In the genomic region with DNA sequence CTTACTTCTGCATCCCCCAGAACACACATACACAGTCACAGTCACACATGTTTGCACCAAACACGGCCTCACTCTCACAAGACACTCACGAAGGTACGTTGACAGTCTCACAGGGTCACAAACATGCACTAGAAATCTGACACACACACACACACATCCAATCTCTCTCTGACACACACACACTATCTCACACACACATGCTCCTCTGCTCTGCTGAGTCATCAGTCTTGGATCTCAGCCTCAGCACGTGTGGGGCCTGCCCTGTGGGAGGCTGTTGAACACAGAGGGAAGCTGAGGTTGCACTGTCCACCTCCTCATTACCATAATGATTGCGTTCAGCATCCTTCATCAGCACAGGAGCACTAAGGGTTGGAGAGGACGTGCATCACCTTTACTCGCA, we compare ENCODE assay signal across 14 cellular contexts.
DNase-seq lines count a peak whose midpoint lies in the region; ATAC-seq and TF ChIP-seq lines count a peak whose summit lies in the region.
"Had no signal": no experiment of that assay in that cellular context is flagged by ENCODE, and none has a peak within 500 bp of the region (broad histone marks: within the 10 kb centered on the region; RNA-seq: fewer than 3 reads in every experiment).

No MANE protein-coding gene starts in this region.

- POLR2A ChIA-PET in HEK293 (lab: Yijun Ruan, JAX) (no interaction called here), WTC11 (lab: Charles Lee) (no interaction called here)

- no peaks in the 10 kb centered on the region for H3K36me3 ChIP-seq in HEK293 (ENCODE audit: control insufficient read depth in 2 of 2, insufficient read depth in 1 of 2, low read length in 2 of 2)
- H3K36me3 ChIP-seq: heart left ventricle had no signal

- H3K4me3 Mint-ChIP-seq in WTC11, result no peak overlapping the region
- H3K4me3 Mint-ChIP-seq in activated CD4-positive, alpha-beta T cell treated with anti-CD3 and anti-CD28 coated beads, Interleukin-2, amount 10 ng/mL, durations not matched to agents 24 days and 14 days, result no peak overlapping the region

- H3K36me3 Mint-ChIP-seq in WTC11, result no peaks in the 10 kb centered on the region
- no peaks in the 10 kb centered on the region for H3K36me3 Mint-ChIP-seq in activated CD4-positive, alpha-beta T cell treated with anti-CD3 and anti-CD28 coated beads, Interleukin-2, amount 10 ng/mL, durations not matched to agents 24 days and 14 days (ENCODE audit: low read depth)

- peaks cover 11% of the 10 kb centered on the region for H3K27me3 Mint-ChIP-seq in WTC11 (ENCODE audit: low read depth)
- H3K27me3 Mint-ChIP-seq in activated CD4-positive, alpha-beta T cell treated with anti-CD3 and anti-CD28 coated beads, Interleukin-2, amount 10 ng/mL, durations not matched to agents 24 days and 14 days, result no peaks in the 10 kb centered on the region

- H3K4me1 Mint-ChIP-seq in WTC11, result peaks cover 35% of the 10 kb centered on the region
- H3K4me1 Mint-ChIP-seq in activated CD4-positive, alpha-beta T cell treated with anti-CD3 and anti-CD28 coated beads, Interleukin-2, amount 10 ng/mL, durations not matched to agents 24 days and 14 days, result no peaks in the 10 kb centered on the region

- H3K4me3 ChIP-seq in HEK293 (ENCODE audit: low read depth, low read length), result no peak overlapping the region
- H3K4me3 ChIP-seq: heart left ventricle had no signal

- no peaks in the 10 kb centered on the region for H3K9me3 ChIP-seq in HEK293 (ENCODE audit: control insufficient read depth, insufficient read depth, low read depth, low read length)
- H3K9me3 ChIP-seq: Caco-2, heart left ventricle had no signal

- H3K27ac ChIP-seq in HEK293 (ENCODE audit: extremely low read depth, low read depth, low read length), result no peak overlapping the region
- H3K27ac ChIP-seq: heart left ventricle, HL-60 had no signal

- CTCF ChIA-PET in HEK293 (lab: Yijun Ruan, JAX) (no interaction called here), WTC11 (lab: Charles Lee) (interaction anchor here (2.1 kb wide), 1 partner anchor 130 kb away, joined by 5 read pairs; no protein-coding TSS in a partner anchor)

- no peaks in the 10 kb centered on the region for H3K4me1 ChIP-seq in HEK293 (ENCODE audit: control insufficient read depth, insufficient read depth, low read length)
- H3K4me1 ChIP-seq: Caco-2, heart left ventricle had no signal

- intact Hi-C loops in activated CD4-positive, alpha-beta T cell treated with anti-CD3 and anti-CD28 coated beads, Interleukin-2, amount 10 ng/mL, durations not matched to agents 24 days and 14 days (cut with micrococcal nuclease), result no loop called here

- H3K27ac Mint-ChIP-seq in WTC11, result no peak overlapping the region
- no peak overlapping the region for H3K27ac Mint-ChIP-seq in activated CD4-positive, alpha-beta T cell treated with anti-CD3 and anti-CD28 coated beads, Interleukin-2, amount 10 ng/mL, durations not matched to agents 24 days and 14 days

- ATAC-seq in WTC11, result no peak

- H3K9me3 Mint-ChIP-seq in WTC11, result no peaks in the 10 kb centered on the region
- no peaks in the 10 kb centered on the region for H3K9me3 Mint-ChIP-seq in activated CD4-positive, alpha-beta T cell treated with anti-CD3 and anti-CD28 coated beads, Interleukin-2, amount 10 ng/mL, durations not matched to agents 24 days and 14 days

- DNase-seq in A172 (ENCODE audit: low spot score) (peak; percentile 6), WTC11 (ENCODE audit: low spot score) (no peak), left kidney (ENCODE audit: low read depth, low spot score) (peak; percentile 39), NCI-H1105 treated with DMSO at 0.1 percent for 48 hours (lab: John Stamatoyannopoulos, UW) (no peak), NOMO-1 (lab: John Stamatoyannopoulos, UW; ENCODE audit: unreplicated experiment in 2 of 2) (no peak), middle frontal gyrus (ENCODE audit: extremely low spot score, low spot score) (no peak)
- DNase-seq in activated CD4-positive, alpha-beta T cell treated with anti-CD3 and anti-CD28 coated beads, Interleukin-2, amount 10 ng/mL, durations not matched to agents 24 days and 14 days, result no peak
- DNase-seq: activated T-cell treated with anti-CD3 and anti-CD28 coated beads, Interleukin-2, amount 50 U/mL, for 48 hours; Caco-2; heart left ventricle; NCI-H2081 treated with DMSO at 0.1 percent for 48 hours; SIG-M5 had no signal

- TF ChIP-seq CTCF in HEK293 (tag by site-specific recombination; IDR thresholded peaks at IDR 0.05) (no peak), WTC11 (IDR thresholded peaks at IDR 0.05) (no peak)

TF ChIP-seq in HEK293, 187 proteins besides CTCF, POLR2A, EP300 and RAD21:
- TF ChIP-seq ZFHX2 (tag by site-specific recombination; conservative IDR thresholded peaks at IDR 0.05) (0 out of 2 replicates have a peak, but pooled peaks have one; percentile 12), ZNF169 (tag by site-specific recombination; IDR thresholded peaks at IDR 0.05) (no peak)
TF ChIP-seq in HEK293: peak in this region for 1.

TF ChIP-seq in WTC11, 78 proteins besides CTCF, POLR2A, EP300 and RAD21:
- 0 out of 2 replicates have a peak, but pooled peaks have one; percentile 20 for TF ChIP-seq NFE2L1 (CRISPR knock-in tag; IDR thresholded peaks at IDR 0.05)
- TF ChIP-seq, protein P1, sequence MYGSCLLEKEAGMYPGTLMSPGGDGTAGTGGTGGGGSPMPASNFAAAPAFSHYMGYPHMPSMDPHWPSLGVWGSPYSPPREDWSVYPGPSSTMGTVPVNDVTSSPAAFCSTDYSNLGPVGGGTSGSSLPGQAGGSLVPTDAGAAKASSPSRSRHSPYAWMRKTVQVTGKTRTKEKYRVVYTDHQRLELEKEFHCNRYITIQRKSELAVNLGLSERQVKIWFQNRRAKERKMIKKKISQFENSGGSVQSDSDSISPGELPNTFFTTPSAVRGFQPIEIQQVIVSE (CRISPR knock-in tag; IDR thresholded peaks at IDR 0.05; ENCODE audit: borderline replicate concordance), result no peak
- TF ChIP-seq ZNF263 (CRISPR knock-in tag; IDR thresholded peaks at IDR 0.05; ENCODE audit: low read depth), result no peak

Comparison
In these comparisons a context has a peak if more than half of its experiments do, and no peak if none do; other contexts are left out.
1. DNase-seq: peak in A172 (single experiment) and left kidney (single experiment); none in WTC11 (single experiment), NCI-H1105 treated with DMSO at 0.1 percent for 48 hours (single experiment), NOMO-1 (0 of 2), middle frontal gyrus (single experiment) and activated CD4-positive, alpha-beta T cell treated with anti-CD3 and anti-CD28 coated beads, Interleukin-2, amount 10 ng/mL, durations not matched to agents 24 days and 14 days (single experiment).